10 cellular contexts compared by ENCODE assay signal in genomic region chr1:161540562-161540945, GRCh38. TPM values are rescaled to one million over a fixed set of nuclear protein-coding genes. Genes with fewer than 3 reads are reported as not detected.
DNase-seq lines count a peak whose midpoint lies in the region; ATAC-seq and TF ChIP-seq lines count a peak whose summit lies in the region.
"Not testable (repeated sequence)": the region's sequence is repeated elsewhere in the genome, so short reads cannot be mapped to it uniquely, and the experiment has no call there.
"Had no signal": no experiment of that assay in that cellular context is flagged by ENCODE, and none has a peak within 500 bp of the region (broad histone marks: within the 10 kb centered on the region; RNA-seq: fewer than 3 reads in every experiment).

No MANE protein-coding gene starts in this region.

- DNase-seq in CD14-positive monocyte (ENCODE audit: low spot score); esophagus squamous epithelium (lab: John Stamatoyannopoulos, UW): not testable (repeated sequence)
- peak; percentile 72 for DNase-seq in SKM-1 treated with dmso at 0.1 percent for 144 hours (lab: John Stamatoyannopoulos, UW; ENCODE audit: unreplicated experiment)

- ATAC-seq in GM21360 (IDR thresholded peaks at IDR 0.05; ENCODE audit: unreplicated experiment): peak; percentile 14
- ATAC-seq in stimulated activated memory B cell treated with anti-CD40 and anti-IgM and Interleukin-4, amounts not matched to agents 10 μg/mL and 1 μg/mL and 100 μg/mL, for 72 hours: peak; percentile 57

- H3K4me1 Mint-ChIP-seq in CD14-positive monocyte (peaks cover 42% of the 10 kb centered on the region), IgD-negative memory B cell (peaks cover 9 to 36% (median 31%) of the 10 kb centered on the region in 3 donors)
- peaks cover 51% of the 10 kb centered on the region for H3K4me1 Mint-ChIP-seq in activated naive CD8-positive, alpha-beta T cell (ENCODE audit: low read depth)
- H3K4me1 Mint-ChIP-seq in stimulated activated memory B cell treated with anti-CD40 and anti-IgM and Interleukin-4, amounts not matched to agents 10 μg/mL and 1 μg/mL and 100 μg/mL, for 72 hours: peaks cover 47% of the 10 kb centered on the region

- H3K27ac ChIP-seq in esophagus squamous epithelium: peak overlapping the region in 3 of 4 donors; percentile 87 to 90 (median 88)
- not testable (repeated sequence) for H3K27ac ChIP-seq in mesodermal cell (ENCODE audit: low read depth, low read length, severe bottlenecking)

- H3K4me1 ChIP-seq in esophagus squamous epithelium: peaks cover 0 to 14% (median 5%) of the 10 kb centered on the region in 3 donors
- H3K4me1 ChIP-seq in mesodermal cell (ENCODE audit: control insufficient read depth, insufficient read depth, low read length, poor library complexity, severe bottlenecking): not testable (repeated sequence)

- not testable (repeated sequence) for H3K36me3 ChIP-seq in esophagus squamous epithelium; mesodermal cell (ENCODE audit: control insufficient read depth, insufficient read depth, low read length)

- peak overlapping the region in 3 of 4 donors; percentile 51 to 68 (median 52) for H3K4me3 ChIP-seq in esophagus squamous epithelium
- H3K4me3 ChIP-seq in mesodermal cell (ENCODE audit: extremely low read depth, insufficient read depth, low read length, poor library complexity, severe bottlenecking): peak overlapping the region; percentile 54

- 41 to 58% methylated on average over 10 of the region's 10 CpGs for WGBS in esophagus squamous epithelium, 2 donors
- 76 to 85% methylated on average over 7 of the region's 10 CpGs for WGBS in mesodermal cell (ENCODE audit: insufficient coverage in 2 of 2), 2 experiments

- H3K27me3 Mint-ChIP-seq in CD14-positive monocyte (ENCODE audit: low read depth in 3 of 3): peaks cover 2 to 15% (median 6%) of the 10 kb centered on the region in 3 donors
- H3K27me3 Mint-ChIP-seq in IgD-negative memory B cell; activated naive CD8-positive, alpha-beta T cell; stimulated activated memory B cell treated with anti-CD40 and anti-IgM and Interleukin-4, amounts not matched to agents 10 μg/mL and 1 μg/mL and 100 μg/mL, for 72 hours: not testable (repeated sequence)

- H3K27ac Mint-ChIP-seq in CD14-positive monocyte (peak overlapping the region in 5 of 7 donors; percentile 81 to 95 (median 89)), IgD-negative memory B cell (peak overlapping the region; percentile 98 to 100 (median 99))
- H3K27ac Mint-ChIP-seq in activated naive CD8-positive, alpha-beta T cell: peak overlapping the region; percentile 87
- H3K27ac Mint-ChIP-seq in stimulated activated memory B cell treated with anti-CD40 and anti-IgM and Interleukin-4, amounts not matched to agents 10 μg/mL and 1 μg/mL and 100 μg/mL, for 72 hours: peak overlapping the region; percentile 88

- H3K4me3 Mint-ChIP-seq in CD14-positive monocyte: peak overlapping the region; percentile 83 to 95
- peak overlapping the region; percentile 91 to 99 (median 98) for H3K4me3 Mint-ChIP-seq in IgD-negative memory B cell
- peak overlapping the region; percentile 90 for H3K4me3 Mint-ChIP-seq in activated naive CD8-positive, alpha-beta T cell
- H3K4me3 Mint-ChIP-seq in stimulated activated memory B cell treated with anti-CD40 and anti-IgM and Interleukin-4, amounts not matched to agents 10 μg/mL and 1 μg/mL and 100 μg/mL, for 72 hours: peak overlapping the region; percentile 91

- H3K9me3 Mint-ChIP-seq in CD14-positive monocyte: peaks cover 0 to 12% (median 5%) of the 10 kb centered on the region in 7 donors
- H3K9me3 Mint-ChIP-seq in IgD-negative memory B cell; activated naive CD8-positive, alpha-beta T cell (ENCODE audit: low read depth); stimulated activated memory B cell treated with anti-CD40 and anti-IgM and Interleukin-4, amounts not matched to agents 10 μg/mL and 1 μg/mL and 100 μg/mL, for 72 hours: not testable (repeated sequence)

- intact Hi-C loops in CD14-positive monocyte (cut with micrococcal nuclease); esophagus squamous epithelium (cut with DNase I): not testable (repeated sequence)

- TF ChIP-seq POLR2A in esophagus squamous epithelium (IDR thresholded peaks at IDR 0.05): not testable (repeated sequence)

- H3K36me3 Mint-ChIP-seq in CD14-positive monocyte: peaks cover 6 to 25% of the 10 kb centered on the region in 2 donors
- not testable (repeated sequence) for H3K36me3 Mint-ChIP-seq in IgD-negative memory B cell; activated naive CD8-positive, alpha-beta T cell; stimulated activated memory B cell treated with anti-CD40 and anti-IgM and Interleukin-4, amounts not matched to agents 10 μg/mL and 1 μg/mL and 100 μg/mL, for 72 hours

- TF ChIP-seq CTCF in CD14-positive monocyte (IDR thresholded peaks at IDR 0.05); esophagus squamous epithelium (IDR thresholded peaks at IDR 0.05): not testable (repeated sequence)

- not testable (repeated sequence) for H3K9me3 ChIP-seq in esophagus squamous epithelium; mesodermal cell (ENCODE audit: control insufficient read depth, low read length)

- not testable (repeated sequence) for H3K27me3 ChIP-seq in esophagus squamous epithelium

RNA-seq across cellular contexts. Expression of gene FCGR3A, which starts 9.1 kb away (rescaled TPM):
- polyA plus RNA-seq in CD14-positive monocyte (100 to 1,000 TPM in 1 of 2 donors, 10 to 100 TPM in 1; 35.9 to 131 TPM), IgD-negative memory B cell (4.4 TPM)
- 10 to 100 TPM in 1 of 4 donors, 1 to 10 TPM in 2, under 1 TPM in 1; 0.23 to 15.5 (median 1.9) TPM for total RNA-seq in esophagus squamous epithelium
- not detected for polyA plus RNA-seq in mesodermal cell (2013, experiment 1 of 2)
- polyA plus RNA-seq in mesodermal cell (2013, experiment 2 of 2): 0.25 TPM
- total RNA-seq: activated CD8-positive, alpha-beta memory T cell treated with anti-CD3 and anti-CD28 coated beads for 36 hours; SJSA1 had no signal

RNA-seq across cellular contexts. Expression of gene HSPA6, which starts 16.2 kb away (rescaled TPM):
- polyA plus RNA-seq in CD14-positive monocyte (10 to 100 TPM in 1 of 2 donors, 1 to 10 TPM in 1; 3.4 to 19.3 TPM), IgD-negative memory B cell (0.80 TPM)
- total RNA-seq in esophagus squamous epithelium: 1 to 10 TPM; 1.3 to 4.2 (median 3.2) TPM
- polyA plus RNA-seq in mesodermal cell (2013, experiment 1 of 2): 0.18 TPM
- 0.15 TPM for polyA plus RNA-seq in mesodermal cell (2013, experiment 2 of 2)

RNA-seq across cellular contexts. Expression of gene FCGR2A, which starts 35.3 kb away (rescaled TPM):
- polyA plus RNA-seq in CD14-positive monocyte (100 to 1,000 TPM; 281 to 588 TPM), IgD-negative memory B cell (1.3 TPM)
- 10 to 100 TPM in 2 of 4 donors, 1 to 10 TPM in 2; 4.3 to 33.9 (median 19.6) TPM for total RNA-seq in esophagus squamous epithelium
- polyA plus RNA-seq in mesodermal cell (2013, experiment 1 of 2): 1.7 TPM
- polyA plus RNA-seq in mesodermal cell (2013, experiment 2 of 2): 1.9 TPM
- total RNA-seq: activated CD8-positive, alpha-beta memory T cell treated with anti-CD3 and anti-CD28 coated beads for 36 hours had no signal

Comparison
In these comparisons a context has a peak if more than half of its experiments do, and no peak if none do; other contexts are left out.
1. RNA of gene FCGR2A, which starts 35.3 kb away (polyA plus RNA-seq): 281 to 588 TPM in CD14-positive monocyte; 1.3 TPM in IgD-negative memory B cell (single experiment); every median in the first group is over 100 times any median in the second.
2. Peak in every context shown above with its lines, with median percentiles within 50 percentile points of each other: H3K27ac Mint-ChIP-seq and H3K4me3 Mint-ChIP-seq.